1 cellular context compared by ENCODE assay signal in genomic region chr6:11496152-11497060, GRCh38.
TF ChIP-seq lines count a peak whose summit lies in the region.

No MANE protein-coding gene starts in this region.

TF ChIP-seq in HepG2, 621 proteins besides CTCF, POLR2A, EP300 and RAD21 (continued from another document and continues in another):
- no peak for TF ChIP-seq TCF12 (IDR thresholded peaks at IDR 0.05)
- 0 out of 2 replicates have a peak, but pooled peaks have one; percentile 25 for TF ChIP-seq TCF12 (CRISPR knock-in tag; IDR thresholded peaks at IDR 0.05)
- peak; percentile 64; the same call in 1 of the 2 replicates for TF ChIP-seq DRAP1 (CRISPR knock-in tag; IDR thresholded peaks at IDR 0.05)
- no peak for TF ChIP-seq ZNF672 (CRISPR knock-in tag; IDR thresholded peaks at IDR 0.05)
- no peak for TF ChIP-seq ZSCAN20 (CRISPR knock-in tag; IDR thresholded peaks at IDR 0.05; ENCODE audit: borderline replicate concordance)
- 0 out of 2 replicates have a peak, but pooled peaks have one; percentile 45 for TF ChIP-seq MBNL3 (CRISPR knock-in tag; conservative IDR thresholded peaks at IDR 0.05)
- TF ChIP-seq ARNTL (CRISPR knock-in tag; IDR thresholded peaks at IDR 0.05): 0 out of 2 replicates have a peak, but pooled peaks have one; percentile 37
- TF ChIP-seq STAT6 (CRISPR knock-in tag; IDR thresholded peaks at IDR 0.05; ENCODE audit: borderline replicate concordance): 0 out of 2 replicates have a peak, but pooled peaks have one; percentile 75
- peak; percentile 82 for TF ChIP-seq IRF2 (CRISPR knock-in tag; IDR thresholded peaks at IDR 0.05)
- peak; percentile 58; the same call in 1 of the 2 replicates for TF ChIP-seq TSC22D2 (CRISPR knock-in tag; IDR thresholded peaks at IDR 0.05; ENCODE audit: borderline replicate concordance)
- TF ChIP-seq ZNF639 (CRISPR knock-in tag; conservative IDR thresholded peaks at IDR 0.05): 0 out of 2 replicates have a peak, but pooled peaks have one; percentile 35
- TF ChIP-seq HMGXB4 (CRISPR knock-in tag; IDR thresholded peaks at IDR 0.05; ENCODE audit: borderline replicate concordance in 1 of 2, low read depth in 1 of 2): peak; percentile 53 to 82; a peak in 3 of 4 replicates
- TF ChIP-seq FOXP1 (IDR thresholded peaks at IDR 0.05): no peak
- TF ChIP-seq FOXP1 (CRISPR knock-in tag; IDR thresholded peaks at IDR 0.05): peak; percentile 12; the same call in 1 of the 2 replicates
- peak; percentile 54; the same call in 1 of the 2 replicates for TF ChIP-seq HOMEZ (CRISPR knock-in tag; IDR thresholded peaks at IDR 0.05; ENCODE audit: low read depth)
- TF ChIP-seq ZNF468 (CRISPR knock-in tag; IDR thresholded peaks at IDR 0.05): no peak
- 0 out of 2 replicates have a peak, but pooled peaks have one; percentile 68 for TF ChIP-seq MED1 (CRISPR knock-in tag; IDR thresholded peaks at IDR 0.05)
- TF ChIP-seq ESRRA (CRISPR knock-in tag; IDR thresholded peaks at IDR 0.05; ENCODE audit: low read depth): 0 out of 2 replicates have a peak, but pooled peaks have one; percentile 38
- no peak for TF ChIP-seq ZUFSP (CRISPR knock-in tag; IDR thresholded peaks at IDR 0.05; ENCODE audit: borderline replicate concordance)
- no peak for TF ChIP-seq CAMTA2 (CRISPR knock-in tag; IDR thresholded peaks at IDR 0.05; ENCODE audit: borderline replicate concordance)
- no peak for TF ChIP-seq CERS6 (CRISPR knock-in tag; IDR thresholded peaks at IDR 0.05)
- no peak for TF ChIP-seq ZBTB49 (CRISPR knock-in tag; IDR thresholded peaks at IDR 0.05; ENCODE audit: borderline replicate concordance)
- TF ChIP-seq HNRNPL (IDR thresholded peaks at IDR 0.05; ENCODE audit: low read depth, low read length): no peak
- TF ChIP-seq IKZF5 (CRISPR knock-in tag; IDR thresholded peaks at IDR 0.05): peak; percentile 81
- 0 out of 2 replicates have a peak, but pooled peaks have one; percentile 45 for TF ChIP-seq MIER3 (CRISPR knock-in tag; IDR thresholded peaks at IDR 0.05; ENCODE audit: borderline replicate concordance)
- TF ChIP-seq USF2 (IDR thresholded peaks at IDR 0.05; ENCODE audit: low read depth, low read length): no peak
- TF ChIP-seq USF2 (CRISPR knock-in tag; IDR thresholded peaks at IDR 0.05; ENCODE audit: borderline replicate concordance): no peak
- 0 out of 2 replicates have a peak, but pooled peaks have one; percentile 28 for TF ChIP-seq TBX2 (CRISPR knock-in tag; IDR thresholded peaks at IDR 0.05; ENCODE audit: borderline replicate concordance)
- TF ChIP-seq TFAP4 (IDR thresholded peaks at IDR 0.05; ENCODE audit: borderline replicate concordance, low read depth): no peak
- peak; percentile 49; the same call in 1 of the 2 replicates for TF ChIP-seq ETV5 (CRISPR knock-in tag; IDR thresholded peaks at IDR 0.05; ENCODE audit: borderline replicate concordance)
- peak; percentile 85; the same call in 1 of the 2 replicates for TF ChIP-seq ZSCAN9 (CRISPR knock-in tag; IDR thresholded peaks at IDR 0.05; ENCODE audit: borderline replicate concordance)
- peak; percentile 63; the same call in 1 of the 2 replicates for TF ChIP-seq THAP11 (CRISPR knock-in tag; IDR thresholded peaks at IDR 0.05)
- TF ChIP-seq NCOR1 (IDR thresholded peaks at IDR 0.05; ENCODE audit: borderline replicate concordance, low read length): peak; percentile 55; the same call in 1 of the 2 replicates
- 0 out of 2 replicates have a peak, but pooled peaks have one; percentile 60 for TF ChIP-seq ELF4 (CRISPR knock-in tag; IDR thresholded peaks at IDR 0.05; ENCODE audit: borderline replicate concordance)
- TF ChIP-seq ZBTB8A (CRISPR knock-in tag; IDR thresholded peaks at IDR 0.05; ENCODE audit: borderline replicate concordance, low read depth): 0 out of 2 replicates have a peak, but pooled peaks have one; percentile 23
- no peak for TF ChIP-seq IRF1 (CRISPR knock-in tag; IDR thresholded peaks at IDR 0.05; ENCODE audit: low read depth)
- peak; percentile 84 for TF ChIP-seq ZBTB25 (CRISPR knock-in tag; IDR thresholded peaks at IDR 0.05)
